Comparison of ENCODE assay signal across 9 cellular contexts in the genomic region with DNA sequence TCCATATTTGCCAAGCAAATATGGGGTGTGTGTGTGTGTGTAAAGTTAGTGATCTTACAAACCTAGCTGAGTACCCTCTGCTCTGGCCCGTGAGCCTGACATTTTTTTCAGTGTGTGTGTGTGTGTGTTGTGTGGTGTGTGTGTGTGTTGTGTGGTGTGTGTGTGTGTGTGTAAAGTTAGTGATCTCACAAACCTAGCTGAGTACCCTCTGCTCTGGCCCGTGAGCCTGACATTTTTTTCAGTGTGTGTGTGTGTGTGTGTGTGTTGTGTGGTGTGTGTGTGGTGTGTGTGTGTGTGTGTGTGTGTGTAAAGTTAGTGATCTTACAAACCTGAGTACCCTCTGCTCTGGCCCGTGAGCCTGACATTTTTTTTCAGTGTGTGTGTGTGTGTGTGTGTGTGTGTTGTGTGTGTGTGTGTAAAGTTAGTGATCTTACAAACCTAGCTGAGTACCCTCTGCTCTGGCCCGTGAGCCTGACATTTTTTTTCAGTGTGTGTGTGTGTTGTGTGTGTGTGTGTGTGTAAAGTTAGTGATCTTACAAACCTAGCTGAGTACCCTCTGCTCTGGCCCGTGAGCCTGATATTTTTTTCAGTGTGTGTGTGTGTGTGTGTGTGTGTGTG. TPM values are rescaled to one million over a fixed set of nuclear protein-coding genes. Genes with fewer than 3 reads are reported as not detected.
DNase-seq lines count a peak whose midpoint lies in the region; ATAC-seq, FAIRE-seq and TF ChIP-seq lines count a peak whose summit lies in the region.
"Not testable (repeated sequence)": the region's sequence is repeated elsewhere in the genome, so short reads cannot be mapped to it uniquely, and the experiment has no call there.
"Had no signal": no experiment of that assay in that cellular context is flagged by ENCODE, and none has a peak within 500 bp of the region (broad histone marks: within the 10 kb centered on the region; RNA-seq: fewer than 3 reads in every experiment).

No MANE protein-coding gene starts in this region.

- H4K20me1 ChIP-seq in OCI-LY3 (ENCODE audit: insufficient read depth, low read length); fibroblast of lung (ENCODE audit: control insufficient read depth, extremely low read depth, insufficient read depth, low read length): not testable (repeated sequence)

- H3K4me1 Mint-ChIP-seq in activated CD8-positive, alpha-beta T cell treated with anti-CD3 and anti-CD28 coated beads, Interleukin-2, amount 10 ng/mL, durations not matched to agents 7 days and 5 days (ENCODE audit: low read depth) = peaks cover 13% of the 10 kb centered on the region
- H3K4me1 Mint-ChIP-seq in brain = not testable (repeated sequence)

- H3K9me3 ChIP-seq in A549; OCI-LY3 (ENCODE audit: insufficient read depth, low read length); fibroblast of lung (ENCODE audit: control insufficient read depth, insufficient read depth, low read depth, low read length); sigmoid colon: not testable (repeated sequence)

- H3K23ac ChIP-seq in mesendoderm (ENCODE audit: low read length) = not testable (repeated sequence)

- not testable (repeated sequence) for H3K27me3 Mint-ChIP-seq in activated CD8-positive, alpha-beta T cell treated with anti-CD3 and anti-CD28 coated beads, Interleukin-2, amount 10 ng/mL, durations not matched to agents 7 days and 5 days (ENCODE audit: low read depth)
- peaks cover 15% of the 10 kb centered on the region for H3K27me3 Mint-ChIP-seq in brain

- H3K27ac ChIP-seq in A549 = peak overlapping the region; percentile 79 to 96
- not testable (repeated sequence) for H3K27ac ChIP-seq in OCI-LY3 (ENCODE audit: low read length); mesendoderm (ENCODE audit: low read depth, low read length)
- peak overlapping the region; percentile 27 for H3K27ac ChIP-seq in fibroblast of lung (ENCODE audit: insufficient read depth, low read length)
- peak overlapping the region; percentile 82 to 93 (median 92) for H3K27ac ChIP-seq in sigmoid colon

- not testable (repeated sequence) for H2BK15ac ChIP-seq in mesendoderm (replicated peaks; ENCODE audit: low read depth)

- TF ChIP-seq POLR2A in A549 (IDR thresholded peaks at IDR 0.05; ENCODE audit: low read length); sigmoid colon (IDR thresholded peaks at IDR 0.05): not testable (repeated sequence)

- not testable (repeated sequence) for TF ChIP-seq CTCF in A549 (IDR thresholded peaks at IDR 0.05); GM12875 (IDR thresholded peaks at IDR 0.05; ENCODE audit: borderline replicate concordance, insufficient read depth, low read depth, low read length); OCI-LY3 (IDR thresholded peaks at IDR 0.05; ENCODE audit: low read depth, low read length); brain (conservative IDR thresholded peaks at IDR 0.05); fibroblast of lung (conservative IDR thresholded peaks at IDR 0.05 in 1 of 2, IDR thresholded peaks at IDR 0.05 in 1 of 2; ENCODE audit: low read depth in 1 of 2, low read length in 2 of 2); sigmoid colon (IDR thresholded peaks at IDR 0.05)

- CTCF ChIA-PET in A549 (lab: Yijun Ruan, JAX) = interaction anchor here (0.9 kb wide), 1 partner anchor 8 kb away, joined by 3 read pairs; no protein-coding TSS in a partner anchor
- CTCF ChIA-PET in activated CD8-positive, alpha-beta T cell treated with anti-CD3 and anti-CD28 coated beads, Interleukin-2, amount 10 ng/mL, durations not matched to agents 7 days and 5 days (lab: Charles Lee) = interaction anchor here (1.2 to 1.5 kb wide), 2 partner anchors 206 to 212 kb away, joined by 3 read pairs; no protein-coding TSS in a partner anchor

- not testable (repeated sequence) for TF ChIP-seq EP300 in A549 (IDR thresholded peaks at IDR 0.05); sigmoid colon (IDR thresholded peaks at IDR 0.05)

- not testable (repeated sequence) for H3K36me3 Mint-ChIP-seq in activated CD8-positive, alpha-beta T cell treated with anti-CD3 and anti-CD28 coated beads, Interleukin-2, amount 10 ng/mL, durations not matched to agents 7 days and 5 days (ENCODE audit: low read depth)
- H3K36me3 Mint-ChIP-seq in brain = peaks cover 11% of the 10 kb centered on the region

- not testable (repeated sequence) for H3K4me1 ChIP-seq in A549; OCI-LY3 (ENCODE audit: low read length); fibroblast of lung (ENCODE audit: control insufficient read depth, extremely low read depth, insufficient read depth, low read length); mesendoderm (ENCODE audit: control insufficient read depth, low read depth, low read length); sigmoid colon

- H4K8ac ChIP-seq in mesendoderm (ENCODE audit: low read depth, low read length) = not testable (repeated sequence)

- peak overlapping the region; percentile 67 for H3K56ac ChIP-seq in mesendoderm (ENCODE audit: low read length)

- H4K5ac ChIP-seq in mesendoderm (ENCODE audit: low read length) = not testable (repeated sequence)

- WGBS in A549 (ENCODE audit: missing lambda C conversion rate) = 32% methylated on average over 4 of the region's 5 CpGs
- WGBS in mesendoderm (ENCODE audit: extremely low coverage, insufficient coverage, low lambda C conversion rate) = no CpG with 5 or more reads among the region's 5 CpGs
- WGBS in sigmoid colon, 2 donors = 22 to 52% methylated on average over 5 of the region's 5 CpGs

- DNase-seq in A549 (ENCODE audit: low read depth in 1 of 2, low spot score in 1 of 2) = peak in 1 of 2 experiments; percentile 29
- not testable (repeated sequence) for DNase-seq in activated CD8-positive, alpha-beta T cell treated with anti-CD3 and anti-CD28 coated beads, Interleukin-2, amount 10 ng/mL, durations not matched to agents 7 days and 5 days; sigmoid colon
- peak; percentile 31 to 32 for DNase-seq in fibroblast of lung (ENCODE audit: low read depth in 2 of 2)
- DNase-seq in mesendoderm = peak; percentile 32

- not testable (repeated sequence) for H3K18ac ChIP-seq in mesendoderm (ENCODE audit: low read length)

- not testable (repeated sequence) for TF ChIP-seq RAD21 in A549 (conservative IDR thresholded peaks at IDR 0.05 in 1 of 2, IDR thresholded peaks at IDR 0.05 in 1 of 2)

- H3K27ac Mint-ChIP-seq in activated CD8-positive, alpha-beta T cell treated with anti-CD3 and anti-CD28 coated beads, Interleukin-2, amount 10 ng/mL, durations not matched to agents 7 days and 5 days = peak overlapping the region; percentile 98
- peak overlapping the region; percentile 79 to 96 (median 87) for H3K27ac Mint-ChIP-seq in brain

- H2AFZ ChIP-seq in OCI-LY3 (ENCODE audit: low read depth, low read length); fibroblast of lung (ENCODE audit: low read length): not testable (repeated sequence)

- not testable (repeated sequence) for ATAC-seq in A549; activated CD8-positive, alpha-beta T cell treated with anti-CD3 and anti-CD28 coated beads, Interleukin-2, amount 10 ng/mL, durations not matched to agents 7 days and 5 days

- H3K4me3 Mint-ChIP-seq in activated CD8-positive, alpha-beta T cell treated with anti-CD3 and anti-CD28 coated beads, Interleukin-2, amount 10 ng/mL, durations not matched to agents 7 days and 5 days = peak overlapping the region; percentile 68
- peak overlapping the region; percentile 94 to 99 (median 95) for H3K4me3 Mint-ChIP-seq in brain

- H3K4me3 ChIP-seq in A549 (peak overlapping the region; percentile 54), GM12875 (ENCODE audit: low read depth, low read length) (peak overlapping the region; percentile 10), OCI-LY3 (ENCODE audit: low read length) (peak overlapping the region; percentile 89), fibroblast of lung (replicated peaks in 1 of 4; ENCODE audit: control extremely low read depth in 1 of 4, insufficient read depth in 1 of 4, low read depth in 3 of 4, low read length in 4 of 4) (peak overlapping the region in 3 of 4 experiments; percentile 14 to 79 (median 75)), sigmoid colon (peak overlapping the region in 2 of 4 donors; percentile 54 to 93)
- H3K4me3 ChIP-seq in mesendoderm (ENCODE audit: low read length) = not testable (repeated sequence)

- H3K9me3 Mint-ChIP-seq in activated CD8-positive, alpha-beta T cell treated with anti-CD3 and anti-CD28 coated beads, Interleukin-2, amount 10 ng/mL, durations not matched to agents 7 days and 5 days (ENCODE audit: insufficient read depth); brain: not testable (repeated sequence)

- intact Hi-C loops in sigmoid colon (cut with DNase I) = loop anchor here (5.0 kb wide), 1 partner anchor 115 kb away; a partner anchor contains a TSS

- not testable (repeated sequence) for H2BK5ac ChIP-seq in mesendoderm (ENCODE audit: low read length)

- H2BK120ac ChIP-seq in mesendoderm (ENCODE audit: low read depth, low read length) = not testable (repeated sequence)

- not testable (repeated sequence) for H2AK5ac ChIP-seq in mesendoderm (ENCODE audit: low read length)

- not testable (repeated sequence) for H3K9ac ChIP-seq in OCI-LY3 (ENCODE audit: low read length); fibroblast of lung (ENCODE audit: insufficient read depth, low read length); mesendoderm (ENCODE audit: low read length)

- not testable (repeated sequence) for H3K4ac ChIP-seq in mesendoderm (ENCODE audit: low read depth, low read length)

- FAIRE-seq in A549 (lab: Jason Lieb, UNC) = not testable (repeated sequence)

- POLR2A ChIA-PET in A549 (lab: Yijun Ruan, JAX) = interaction anchor here (0.9 to 1.2 kb wide), 3 partner anchors 21 to 187 kb away, joined by 3 to 12 read pairs (median 3); a partner anchor contains a TSS
- POLR2A ChIA-PET in activated CD8-positive, alpha-beta T cell treated with anti-CD3 and anti-CD28 coated beads, Interleukin-2, amount 10 ng/mL, durations not matched to agents 7 days and 5 days (lab: Charles Lee) = interaction anchor here (0.7 to 2.1 kb wide), 7 partner anchors 23 to 186 kb away, joined by 3 to 17 read pairs (median 5); a partner anchor contains a TSS

- H3K4me2 ChIP-seq in A549 (peak overlapping the region; percentile 77), OCI-LY3 (ENCODE audit: low read length) (peak overlapping the region; percentile 28; the same call in 1 of the 2 replicates), fibroblast of lung (ENCODE audit: extremely low read depth, insufficient read depth, low read length) (peak overlapping the region; percentile 35)
- H3K4me2 ChIP-seq in mesendoderm (ENCODE audit: low read length) = not testable (repeated sequence)

- not testable (repeated sequence) for H3K79me1 ChIP-seq in mesendoderm (ENCODE audit: low read length)

- not testable (repeated sequence) for H3K79me2 ChIP-seq in OCI-LY3 (ENCODE audit: low read length); fibroblast of lung (ENCODE audit: control insufficient read depth, insufficient read depth, low read length); mesendoderm (ENCODE audit: control insufficient read depth, insufficient read depth, low read length)

- not testable (repeated sequence) for H3K27me3 ChIP-seq in OCI-LY3 (ENCODE audit: low read depth, low read length); fibroblast of lung (ENCODE audit: control insufficient read depth, insufficient read depth, low read length); mesendoderm (ENCODE audit: insufficient read depth, low read length, poor library complexity); sigmoid colon

- not testable (repeated sequence) for H3K36me3 ChIP-seq in OCI-LY3 (replicated peaks; ENCODE audit: low read depth, low read length); fibroblast of lung (ENCODE audit: control insufficient read depth, insufficient read depth, low read length); mesendoderm (ENCODE audit: control insufficient read depth, insufficient read depth, low read length); sigmoid colon

RNA-seq across cellular contexts. Expression of a gene that starts 1.1 kb away (rescaled TPM):
- 24.0 and 34.7 TPM in 2 replicates for polyA plus RNA-seq in A549 (2011; rRNA removed)
- 27.6 and 29.9 TPM in 2 replicates for polyA plus RNA-seq in A549 (2012; cell fraction: cytosol; rRNA removed)
- 10.6 and 10.8 TPM in 2 replicates for polyA plus RNA-seq in A549 (2012; cell fraction: nucleus; rRNA removed)
- polyA plus RNA-seq in A549 (2017; fragmentation: RNase III; extraction: RNeasy Plus Mini Kit Qiagen cat#74134 plus additional on column Dnase treatment) = 32.2 to 38.2 TPM (median 34.9 TPM) in 3 replicates
- 2.8 and 3.7 TPM in 2 replicates for polyA minus RNA-seq in A549 (2011; rRNA and poly(A)+ RNA removed)
- total RNA-seq in activated CD8-positive, alpha-beta T cell treated with anti-CD3 and anti-CD28 coated beads, Interleukin-2, amount 10 ng/mL, durations not matched to agents 7 days and 5 days = 10 to 100 TPM; 12.0 to 21.1 TPM
- polyA plus RNA-seq in brain (ENCODE audit: insufficient read depth, low read depth, low replicate concordance) = 49.2 TPM
- 5.1 and 9.1 TPM in 2 replicates for total RNA-seq in fibroblast of lung
- 8.4 and 13.0 TPM in 2 replicates for polyA plus RNA-seq in fibroblast of lung
- polyA plus RNA-seq in fibroblast of lung (2012) = 13.9 and 19.5 TPM in 2 replicates
- polyA minus RNA-seq in fibroblast of lung (ENCODE audit: low replicate concordance) = 0.59 TPM in 1 of 2 replicates, not detected in the other
- 21.3 TPM for polyA plus RNA-seq in mesendoderm (2013, experiment 1 of 2)
- polyA plus RNA-seq in mesendoderm (2013, experiment 2 of 2) = 19.9 TPM
- 10 to 100 TPM in 2 of 4 donors, 1 to 10 TPM in 2; 6.8 to 17.8 (median 13.2) TPM for total RNA-seq in sigmoid colon
- 10 to 100 TPM in 2 of 3 donors, 1 to 10 TPM in 1; 3.9 to 14.4 (median 11.5) TPM for polyA plus RNA-seq in sigmoid colon

RNA-seq across cellular contexts. Expression of a gene that starts 21.3 kb away (rescaled TPM):
- polyA plus RNA-seq in A549 (2011; rRNA removed) (5.2 and 6.6 TPM in 2 replicates), A549 (2017; fragmentation: RNase III; extraction: RNeasy Plus Mini Kit Qiagen cat#74134 plus additional on column Dnase treatment) (3.9 to 4.4 TPM (median 4.0 TPM) in 3 replicates), brain (ENCODE audit: insufficient read depth, low read depth, low replicate concordance) (not detected), fibroblast of lung (0.08 TPM in 1 of 2 replicates, not detected in the other), sigmoid colon (not detected)
- polyA plus RNA-seq in A549 (2012; cell fraction: cytosol; rRNA removed) = 2.8 and 2.9 TPM in 2 replicates
- polyA plus RNA-seq in A549 (2012; cell fraction: nucleus; rRNA removed) = 2.5 and 5.0 TPM in 2 replicates
- 8.7 and 10.3 TPM in 2 replicates for polyA minus RNA-seq in A549 (2011; rRNA and poly(A)+ RNA removed)
- total RNA-seq in activated CD8-positive, alpha-beta T cell treated with anti-CD3 and anti-CD28 coated beads, Interleukin-2, amount 10 ng/mL, durations not matched to agents 7 days and 5 days = not detected
- total RNA-seq in fibroblast of lung (not detected in 2 replicates), sigmoid colon (not detected)
- polyA plus RNA-seq in fibroblast of lung (2012) = not detected in 2 replicates
- polyA minus RNA-seq in fibroblast of lung (ENCODE audit: low replicate concordance) = not detected in 2 replicates
- not detected for polyA plus RNA-seq in mesendoderm (2013, experiment 1 of 2)
- not detected for polyA plus RNA-seq in mesendoderm (2013, experiment 2 of 2)
- total RNA-seq: mucosa of descending colon had no signal

RNA-seq across cellular contexts. Expression of a gene that starts 29.4 kb away (rescaled TPM):
- 45.4 and 48.0 TPM in 2 replicates for polyA plus RNA-seq in A549 (2011; rRNA removed)
- polyA plus RNA-seq in A549 (2012; cell fraction: cytosol; rRNA removed) = 30.4 and 31.8 TPM in 2 replicates
- 34.7 and 34.9 TPM in 2 replicates for polyA plus RNA-seq in A549 (2012; cell fraction: nucleus; rRNA removed)
- polyA plus RNA-seq in A549 (2017; fragmentation: RNase III; extraction: RNeasy Plus Mini Kit Qiagen cat#74134 plus additional on column Dnase treatment) = 41.6 to 44.7 TPM (median 41.9 TPM) in 3 replicates
- polyA minus RNA-seq in A549 (2011; rRNA and poly(A)+ RNA removed) = 100 and 151 TPM in 2 replicates
- 10 to 100 TPM; 53.2 to 57.3 TPM for total RNA-seq in activated CD8-positive, alpha-beta T cell treated with anti-CD3 and anti-CD28 coated beads, Interleukin-2, amount 10 ng/mL, durations not matched to agents 7 days and 5 days
- 14.2 TPM for polyA plus RNA-seq in brain (ENCODE audit: insufficient read depth, low read depth, low replicate concordance)
- total RNA-seq in fibroblast of lung = 42.4 and 73.8 TPM in 2 replicates
- polyA plus RNA-seq in fibroblast of lung = 68.9 and 70.2 TPM in 2 replicates
- 57.9 and 61.0 TPM in 2 replicates for polyA plus RNA-seq in fibroblast of lung (2012)
- polyA minus RNA-seq in fibroblast of lung (ENCODE audit: low replicate concordance) = 243 and 357 TPM in 2 replicates
- polyA plus RNA-seq in mesendoderm (2013, experiment 1 of 2) = 25.9 TPM
- 26.2 TPM for polyA plus RNA-seq in mesendoderm (2013, experiment 2 of 2)
- total RNA-seq in sigmoid colon = 10 to 100 TPM; 61.4 to 88.6 (median 72.4) TPM
- 10 to 100 TPM; 25.8 to 31.6 (median 29.6) TPM for polyA plus RNA-seq in sigmoid colon
